Comparison of ENCODE assay signal across 18 cellular contexts in genomic region chr5:120630550-120630949, GRCh38.
"Had no signal": no experiment of that assay in that cellular context is flagged by ENCODE, and none has a peak within 500 bp of the region (broad histone marks: within the 10 kb centered on the region; RNA-seq: fewer than 3 reads in every experiment).

No MANE protein-coding gene starts in this region.

- DNase-seq: effector CD4-positive, alpha-beta T cell; endodermal cell; erythroblast; foreskin keratinocyte; left cardiac atrium; left ventricle myocardium inferior; lower lobe of right lung; mesendoderm; naive B cell; occipital lobe; pancreas; right cardiac atrium; small intestine; stimulated activated CD4-positive, alpha-beta T cell treated with anti-CD3 and anti-CD28 coated beads, Interleukin-12 subunit alpha, Interleukin-12 subunit beta, amount 100 ng/mL, for 4 hours; stimulated activated naive CD4-positive, alpha-beta T cell treated with Interleukin-2 at 50 U/mL for 16 hours; trophoblast cell had no signal

- ATAC-seq: foreskin keratinocyte, left cardiac atrium, lower lobe of right lung, pancreas, right cardiac atrium had no signal

- FAIRE-seq: endothelial cell of umbilical vein, kidney, pancreas, small intestine had no signal
